10 cellular contexts compared by ENCODE assay signal in genomic region chr11:64183890-64184289, GRCh38. TPM values are rescaled to one million over a fixed set of nuclear protein-coding genes. Genes with fewer than 3 reads are reported as not detected.
DNase-seq lines count a peak whose midpoint lies in the region; ATAC-seq and TF ChIP-seq lines count a peak whose summit lies in the region.
"Had no signal": no experiment of that assay in that cellular context is flagged by ENCODE, and none has a peak within 500 bp of the region (broad histone marks: within the 10 kb centered on the region; RNA-seq: fewer than 3 reads in every experiment).

No MANE protein-coding gene starts in this region.

- H3K9me3 ChIP-seq in CD8-positive, alpha-beta T cell (ENCODE audit: low read length): no peaks in the 10 kb centered on the region
- H3K9me3 ChIP-seq: SJCRH30, suprapubic skin had no signal

- intact Hi-C loops in CD8-positive, alpha-beta T cell (cut with DNase I, micrococcal nuclease): loop anchor here (2.0 to 10.0 kb wide), 4 partner anchors 17 to 561 kb away; partner anchors contain the start of genes FERMT3 (in 1 of the 2), MACROD1 (in 1 of the 2), RASGRP2 (in 1 of the 2) and RTN3 (in 1 of the 2)
- intact Hi-C loops in natural killer cell (cut with micrococcal nuclease): no loop called here

- DNase-seq in CD8-positive, alpha-beta T cell: no peak
- DNase-seq in HL-60 (ENCODE audit: low read depth in 1 of 2, low spot score in 1 of 2) (no peak), natural killer cell (no peak), NCI-H446 treated with DMSO at 0.1 percent for 48 hours (lab: John Stamatoyannopoulos, UW) (no peak)
- DNase-seq: SJCRH30 had no signal

- no peaks in the 10 kb centered on the region for H3K27me3 ChIP-seq in CD8-positive, alpha-beta T cell (ENCODE audit: insufficient read depth, low read length)
- no peaks in the 10 kb centered on the region for H3K27me3 ChIP-seq in HL-60 (ENCODE audit: insufficient read depth, poor library complexity, severe bottlenecking)
- H3K27me3 ChIP-seq: SJCRH30, suprapubic skin had no signal

- ATAC-seq in CD8-positive, alpha-beta T cell: no peak
- no peak for ATAC-seq in natural killer cell
- ATAC-seq in HG02973 (IDR thresholded peaks at IDR 0.05; ENCODE audit: unreplicated experiment): no peak
- ATAC-seq in HG03175 (IDR thresholded peaks at IDR 0.05; ENCODE audit: unreplicated experiment): no peak
- ATAC-seq in GM18909 (IDR thresholded peaks at IDR 0.05; ENCODE audit: poor library complexity, unreplicated experiment): no peak

- no peak overlapping the region for H3K27ac ChIP-seq in CD8-positive, alpha-beta T cell (ENCODE audit: low read depth, low read length)
- H3K27ac ChIP-seq in HL-60 (replicated peaks) (no peak overlapping the region), angular gyrus (ENCODE audit: low read depth, low read length) (peak overlapping the region; percentile 59)
- H3K27ac ChIP-seq: SJCRH30 had no signal

- no peak for TF ChIP-seq CTCF in CD8-positive, alpha-beta T cell (IDR thresholded peaks at IDR 0.05)
- TF ChIP-seq CTCF in HL-60 (IDR thresholded peaks at IDR 0.05; ENCODE audit: insufficient read depth, low read length) (no peak), natural killer cell (IDR thresholded peaks at IDR 0.05) (no peak)

- H3K4me1 Mint-ChIP-seq in CD8-positive, alpha-beta T cell (ENCODE audit: low read depth): peaks cover 35% of the 10 kb centered on the region
- peaks cover 6 to 31% of the 10 kb centered on the region in 2 donors for H3K4me1 Mint-ChIP-seq in natural killer cell

- POLR2A ChIA-PET in CD8-positive, alpha-beta T cell (lab: Charles Lee): interaction anchor here (2.6 kb wide), 1 partner anchor 23 kb away, joined by 24 read pairs; the partner anchor contains the start of gene FERMT3

- no peaks in the 10 kb centered on the region for H3K36me3 ChIP-seq in CD8-positive, alpha-beta T cell (ENCODE audit: insufficient read depth, low read length)
- H3K36me3 ChIP-seq: suprapubic skin had no signal

- no peak overlapping the region for H3K27ac Mint-ChIP-seq in CD8-positive, alpha-beta T cell
- H3K27ac Mint-ChIP-seq in natural killer cell: no peak overlapping the region

- H3K27me3 Mint-ChIP-seq in CD8-positive, alpha-beta T cell (ENCODE audit: low read depth): no peaks in the 10 kb centered on the region
- H3K27me3 Mint-ChIP-seq in natural killer cell (ENCODE audit: low read depth in 2 of 2): no peaks in the 10 kb centered on the region

- peak overlapping the region; percentile 42 for H3K4me3 Mint-ChIP-seq in CD8-positive, alpha-beta T cell
- peak overlapping the region; percentile 68 for H3K4me3 Mint-ChIP-seq in natural killer cell

- CTCF ChIA-PET in CD8-positive, alpha-beta T cell (lab: Charles Lee): interaction anchor here (1.2 to 3.7 kb wide), 3 partner anchors 18 to 468 kb away, joined by 3 to 32 read pairs (median 9); partner anchors contain the start of genes FERMT3 and MACROD1

- peaks cover 6% of the 10 kb centered on the region for H3K36me3 Mint-ChIP-seq in CD8-positive, alpha-beta T cell
- no peaks in the 10 kb centered on the region for H3K36me3 Mint-ChIP-seq in natural killer cell

- H3K4me3 ChIP-seq in CD8-positive, alpha-beta T cell (ENCODE audit: low read depth, low read length): no peak overlapping the region
- H3K4me3 ChIP-seq in HL-60 (replicated peaks; ENCODE audit: insufficient read depth, low read length): peak overlapping the region; percentile 88; the same call in 1 of the 2 replicates
- H3K4me3 ChIP-seq: suprapubic skin had no signal

- no peaks in the 10 kb centered on the region for H3K9me3 Mint-ChIP-seq in CD8-positive, alpha-beta T cell
- no peaks in the 10 kb centered on the region for H3K9me3 Mint-ChIP-seq in natural killer cell

- H3K4me1 ChIP-seq in CD8-positive, alpha-beta T cell (ENCODE audit: insufficient read depth, low read length): peaks cover 26% of the 10 kb centered on the region

RNA-seq across cellular contexts. Expression of gene STIP1, which starts 2.1 kb away (rescaled TPM):
- total RNA-seq in CD8-positive, alpha-beta T cell: 10 to 100 TPM; 37.0 to 37.7 TPM
- total RNA-seq in natural killer cell: 100 to 1,000 TPM in 1 of 3 donors, 10 to 100 TPM in 2; 80.9 to 110 (median 85.1) TPM

RNA-seq across cellular contexts. Expression of gene MACROD1, which starts 18.0 kb away (rescaled TPM):
- 1 to 10 TPM; 4.5 to 6.8 TPM for total RNA-seq in CD8-positive, alpha-beta T cell
- total RNA-seq in natural killer cell: 1 to 10 TPM in 2 of 3 donors, under 1 TPM in 1; 0.73 to 3.3 (median 1.8) TPM

RNA-seq across cellular contexts. Expression of gene FERMT3, which starts 22.6 kb away (rescaled TPM):
- 10 to 100 TPM; 54.1 to 63.4 TPM for total RNA-seq in CD8-positive, alpha-beta T cell
- total RNA-seq in natural killer cell: 100 to 1,000 TPM; 194 to 202 (median 196) TPM

RNA-seq across cellular contexts. Expression of gene TRPT1, which starts 42.1 kb away (rescaled TPM):
- total RNA-seq in CD8-positive, alpha-beta T cell: 10 to 100 TPM; 12.3 to 14.3 TPM
- 10 to 100 TPM; 22.7 to 30.8 (median 28.5) TPM for total RNA-seq in natural killer cell

RNA-seq across cellular contexts. Expression of gene NUDT22, which starts 42.2 kb away (rescaled TPM):
- total RNA-seq in CD8-positive, alpha-beta T cell: 10 to 100 TPM; 20.1 to 23.6 TPM
- 10 to 100 TPM; 59.1 to 79.1 (median 74.8) TPM for total RNA-seq in natural killer cell
